ENCODE assay signal across 8 cellular contexts in genomic region chr1:234899041-234899787, GRCh38.
DNase-seq lines count a peak whose midpoint lies in the region; ATAC-seq and TF ChIP-seq lines count a peak whose summit lies in the region.
"Had no signal": no experiment of that assay in that cellular context is flagged by ENCODE, and none has a peak within 500 bp of the region (broad histone marks: within the 10 kb centered on the region; RNA-seq: fewer than 3 reads in every experiment).

No MANE protein-coding gene starts in this region.

- no peaks in the 10 kb centered on the region for H3K36me3 Mint-ChIP-seq in T-helper 2 cell treated with Interferon-gamma antibody and Interleukin-4, amounts not matched to agents 5 μg/mL and 100 μg/mL, for 36 hours (ENCODE audit: low read depth)
- H3K36me3 Mint-ChIP-seq in T-helper 17 cell (ENCODE audit: low read depth): no peaks in the 10 kb centered on the region

- no peak overlapping the region for H3K27ac Mint-ChIP-seq in T-helper 2 cell treated with Interferon-gamma antibody and Interleukin-4, amounts not matched to agents 5 μg/mL and 100 μg/mL, for 36 hours
- H3K27ac Mint-ChIP-seq in T-helper 17 cell: no peak overlapping the region

- H2AFZ ChIP-seq in smooth muscle cell (ENCODE audit: low read depth): peak overlapping the region; percentile 80

- no peak for TF ChIP-seq CTCF in smooth muscle cell (IDR thresholded peaks at IDR 0.05; ENCODE audit: borderline replicate concordance, insufficient read depth, poor library complexity, severe bottlenecking)

- H3K9me3 ChIP-seq in smooth muscle cell (replicated peaks; ENCODE audit: low read depth) (no peaks in the 10 kb centered on the region), T-helper 17 cell (ENCODE audit: control insufficient read depth, low read length, poor library complexity, severe bottlenecking) (no peaks in the 10 kb centered on the region)
- H3K9me3 ChIP-seq: spleen had no signal

- no peaks in the 10 kb centered on the region for H3F3A ChIP-seq in smooth muscle cell (ENCODE audit: low read depth)

- peaks cover 13% of the 10 kb centered on the region for H3K4me1 Mint-ChIP-seq in T-helper 2 cell treated with Interferon-gamma antibody and Interleukin-4, amounts not matched to agents 5 μg/mL and 100 μg/mL, for 36 hours (ENCODE audit: low read depth)
- H3K4me1 Mint-ChIP-seq in T-helper 17 cell: peaks cover 5% of the 10 kb centered on the region

- no peaks in the 10 kb centered on the region for H3K79me2 ChIP-seq in smooth muscle cell (ENCODE audit: low read depth)

- H3K4me1 ChIP-seq in smooth muscle cell (ENCODE audit: low read depth): peaks cover 10% of the 10 kb centered on the region

- intact Hi-C loops in left ventricle myocardium superior (cut with micrococcal nuclease): no loop called here

- peak overlapping the region; percentile 74 for H3K4me2 ChIP-seq in smooth muscle cell

- ATAC-seq in SK-N-SH treated with all-trans-retinoic acid at 6 μM for 48 hours (peak; percentile 61), left ventricle myocardium superior (peak; percentile 72), T-helper 17 cell (no peak)

- peak overlapping the region; percentile 78 for H3K27ac ChIP-seq in smooth muscle cell (ENCODE audit: low read depth)
- H3K27ac ChIP-seq: spleen had no signal

- no peak overlapping the region for H3K4me3 Mint-ChIP-seq in T-helper 2 cell treated with Interferon-gamma antibody and Interleukin-4, amounts not matched to agents 5 μg/mL and 100 μg/mL, for 36 hours
- no peak overlapping the region for H3K4me3 Mint-ChIP-seq in T-helper 17 cell

- H3K27me3 Mint-ChIP-seq in T-helper 2 cell treated with Interferon-gamma antibody and Interleukin-4, amounts not matched to agents 5 μg/mL and 100 μg/mL, for 36 hours (ENCODE audit: low read depth): no peaks in the 10 kb centered on the region
- no peaks in the 10 kb centered on the region for H3K27me3 Mint-ChIP-seq in T-helper 17 cell

- peak overlapping the region; percentile 38 for H3K9ac ChIP-seq in smooth muscle cell (ENCODE audit: low read depth)

- DNase-seq in M059J (ENCODE audit: low read depth) (peak; percentile 91), left ventricle myocardium superior (peak; percentile 53), smooth muscle cell (lab: John Stamatoyannopoulos, UW; ENCODE audit: unreplicated experiment) (no peak), D341Med (ENCODE audit: low spot score) (no peak), T-helper 17 cell (no peak)
- DNase-seq in T-helper 2 cell treated with Interferon-gamma antibody and Interleukin-4, amounts not matched to agents 5 μg/mL and 100 μg/mL, for 36 hours (ENCODE audit: low spot score): no peak
- DNase-seq: spleen had no signal

- no peaks in the 10 kb centered on the region for H4K20me1 ChIP-seq in smooth muscle cell (ENCODE audit: low read depth)

- no peak overlapping the region for H3K4me3 ChIP-seq in smooth muscle cell
- H3K4me3 ChIP-seq: spleen had no signal

- H3K9me3 Mint-ChIP-seq in T-helper 2 cell treated with Interferon-gamma antibody and Interleukin-4, amounts not matched to agents 5 μg/mL and 100 μg/mL, for 36 hours: no peaks in the 10 kb centered on the region

- no peaks in the 10 kb centered on the region for H3K27me3 ChIP-seq in smooth muscle cell (ENCODE audit: low read depth)
- H3K27me3 ChIP-seq: spleen had no signal

- H3K36me3 ChIP-seq in smooth muscle cell (ENCODE audit: low read depth): no peaks in the 10 kb centered on the region
- H3K36me3 ChIP-seq: spleen had no signal

- 40% methylated on average over 12 of the region's 12 CpGs for WGBS in smooth muscle cell (ENCODE audit: low lambda C conversion rate)

TF ChIP-seq in SK-N-SH treated with all-trans-retinoic acid at 6 μM for 48 hours, 23 proteins besides CTCF, POLR2A, EP300 and RAD21:
- TF ChIP-seq TSHZ2 (CRISPR knock-in tag; IDR thresholded peaks at IDR 0.05) (no peak), RARB (CRISPR knock-in tag; IDR thresholded peaks at IDR 0.05) (no peak), CSRNP3 (CRISPR knock-in tag; IDR thresholded peaks at IDR 0.05) (no peak), BACH2 (CRISPR knock-in tag; IDR thresholded peaks at IDR 0.05; ENCODE audit: borderline replicate concordance) (no peak), TOX (CRISPR knock-in tag; IDR thresholded peaks at IDR 0.05; ENCODE audit: borderline replicate concordance) (no peak), ZNF565 (CRISPR knock-in tag; conservative IDR thresholded peaks at IDR 0.05; ENCODE audit: low read depth) (no peak), ZNF8 (CRISPR knock-in tag; IDR thresholded peaks at IDR 0.05) (no peak), ZC3H10 (CRISPR knock-in tag; IDR thresholded peaks at IDR 0.05) (no peak), ZFP3 (CRISPR knock-in tag; IDR thresholded peaks at IDR 0.05) (no peak), CSDC2 (CRISPR knock-in tag; IDR thresholded peaks at IDR 0.05) (no peak), SNAI2 (CRISPR knock-in tag; IDR thresholded peaks at IDR 0.05) (no peak), ZFP30 (CRISPR knock-in tag; IDR thresholded peaks at IDR 0.05) (no peak), ARNTL (CRISPR knock-in tag; IDR thresholded peaks at IDR 0.05; ENCODE audit: borderline replicate concordance, low read depth) (no peak), CREB5 (CRISPR knock-in tag; IDR thresholded peaks at IDR 0.05; ENCODE audit: low read depth) (no peak), ISL1 (CRISPR knock-in tag; IDR thresholded peaks at IDR 0.05) (no peak), POU6F1 (CRISPR knock-in tag; IDR thresholded peaks at IDR 0.05; ENCODE audit: borderline replicate concordance, low read depth) (no peak), ZNF70 (CRISPR knock-in tag; IDR thresholded peaks at IDR 0.05) (no peak), TCF4 (CRISPR knock-in tag; IDR thresholded peaks at IDR 0.05; ENCODE audit: borderline replicate concordance) (no peak)

Comparison
In these comparisons a context has a peak if more than half of its experiments do, and no peak if none do; other contexts are left out.
1. DNase-seq: peak in M059J (single experiment) and left ventricle myocardium superior (single experiment); none in smooth muscle cell (single experiment), T-helper 2 cell treated with Interferon-gamma antibody and Interleukin-4, amounts not matched to agents 5 μg/mL and 100 μg/mL, for 36 hours (single experiment), D341Med (single experiment) and T-helper 17 cell (0 of 3).